16 cellular contexts compared by ENCODE assay signal in genomic region chr12:89760783-89761182, GRCh38. TPM values are rescaled to one million over a fixed set of nuclear protein-coding genes. Genes with fewer than 3 reads are reported as not detected.
A peak's percentile ranks its signal among the peaks of the same experiment; 100 is the strongest.
DNase-seq lines count a peak whose midpoint lies in the region; ATAC-seq and TF ChIP-seq lines count a peak whose summit lies in the region.
"Had no signal": no experiment of that assay in that cellular context is flagged by ENCODE, and none has a peak within 500 bp of the region (broad histone marks: within the 10 kb centered on the region; RNA-seq: fewer than 3 reads in every experiment).

No MANE protein-coding gene starts in this region.

- H3K4me3 Mint-ChIP-seq in T-cell, result peak overlapping the region in 1 of 3 donors; percentile 19
- peak overlapping the region in 4 of 10 donors; percentile 13 to 59 (median 28) for H3K4me3 Mint-ChIP-seq in naive thymus-derived CD4-positive, alpha-beta T cell

- peak; percentile 17 for ATAC-seq in HG03342 (IDR thresholded peaks at IDR 0.05; ENCODE audit: unreplicated experiment)
- ATAC-seq in T-cell (replicated peaks in 1 of 4), result peak; percentile 21 to 71 (median 58)
- ATAC-seq in naive thymus-derived CD4-positive, alpha-beta T cell, result peak; percentile 50
- ATAC-seq in HG03025 (IDR thresholded peaks at IDR 0.05; ENCODE audit: low FRiP score, unreplicated experiment), result no peak
- ATAC-seq in GM21360 (IDR thresholded peaks at IDR 0.05; ENCODE audit: unreplicated experiment), result no peak
- ATAC-seq: esophagus mucosa, PC-3 had no signal

- H3K9me3 Mint-ChIP-seq in T-cell, result peaks cover 0 to 5% (median 3%) of the 10 kb centered on the region in 3 donors
- peaks cover 0 to 12% (median 0%) of the 10 kb centered on the region in 11 donors for H3K9me3 Mint-ChIP-seq in naive thymus-derived CD4-positive, alpha-beta T cell

- H3K4me1 ChIP-seq in naive thymus-derived CD4-positive, alpha-beta T cell (ENCODE audit: control insufficient read depth in 2 of 2, insufficient read depth in 2 of 2, low read length in 2 of 2), result peaks cover 6 to 39% of the 10 kb centered on the region in 2 donors
- H3K4me1 ChIP-seq: right atrium auricular region had no signal

- H3K4me3 ChIP-seq in GM12865 (ENCODE audit: low read depth, low read length), result no peak overlapping the region
- H3K4me3 ChIP-seq in naive thymus-derived CD4-positive, alpha-beta T cell (ENCODE audit: low read length), result no peak overlapping the region
- H3K4me3 ChIP-seq: BLaER1, lung, right atrium auricular region, thoracic aorta had no signal

- DNase-seq in GM12865 (ENCODE audit: low read depth) (peak; percentile 52), T-cell (no peak)
- DNase-seq in naive thymus-derived CD4-positive, alpha-beta T cell, result peak in 2 of 9 donors; percentile 10 to 21
- no peak for DNase-seq in stimulated activated CD8-positive, alpha-beta memory T cell treated with anti-CD3 and anti-CD28 coated beads, Interleukin-4, amount 100 ng/mL, for 48 hours
- DNase-seq: glutamatergic neuron, NCI-H1694 treated with DMSO at 0.1 percent for 48 hours, NCI-H446, PC-3 had no signal

- POLR2A ChIA-PET in T-cell (lab: Charles Lee), result interaction anchor here in 1 of 2 donors (0.6 to 1.5 kb wide), 3 partner anchors 51 to 234 kb away, joined by 3 to 14 read pairs (median 4); no protein-coding TSS in a partner anchor
- POLR2A ChIA-PET in naive thymus-derived CD4-positive, alpha-beta T cell (lab: Charles Lee), result no interaction called here

- TF ChIP-seq CTCF in GM12865 (IDR thresholded peaks at IDR 0.05; ENCODE audit: insufficient read depth, low read depth, low read length, missing control alignments), result no peak

- H3K36me3 ChIP-seq in naive thymus-derived CD4-positive, alpha-beta T cell (ENCODE audit: control insufficient read depth in 2 of 3, insufficient read depth in 3 of 3, low read length in 3 of 3), result no peaks in the 10 kb centered on the region
- H3K36me3 ChIP-seq: BLaER1, right atrium auricular region, thoracic aorta had no signal

- no peak overlapping the region for H3K27ac ChIP-seq in naive thymus-derived CD4-positive, alpha-beta T cell (ENCODE audit: low read depth, low read length)
- H3K27ac ChIP-seq: BLaER1, right atrium auricular region, thoracic aorta had no signal

- peak overlapping the region; percentile 70 to 85 for H3K27ac Mint-ChIP-seq in T-cell
- peak overlapping the region in 1 of 9 donors; percentile 57 for H3K27ac Mint-ChIP-seq in naive thymus-derived CD4-positive, alpha-beta T cell

- intact Hi-C loops in naive thymus-derived CD4-positive, alpha-beta T cell (cut with micrococcal nuclease), result loop anchor here in 1 of 2 donors (1.0 kb wide), 1 partner anchor 103 kb away; no protein-coding TSS in a partner anchor

- no peaks in the 10 kb centered on the region for H3K27me3 Mint-ChIP-seq in T-cell
- no peaks in the 10 kb centered on the region for H3K27me3 Mint-ChIP-seq in naive thymus-derived CD4-positive, alpha-beta T cell

- no peaks in the 10 kb centered on the region for H3K9me3 ChIP-seq in naive thymus-derived CD4-positive, alpha-beta T cell (ENCODE audit: control insufficient read depth in 2 of 3, low read length in 3 of 3)
- H3K9me3 ChIP-seq: BLaER1, right atrium auricular region, thoracic aorta had no signal

- peaks cover 43 to 63% (median 53%) of the 10 kb centered on the region in 3 donors for H3K4me1 Mint-ChIP-seq in T-cell
- peaks cover 15 to 33% (median 27%) of the 10 kb centered on the region in 7 donors for H3K4me1 Mint-ChIP-seq in naive thymus-derived CD4-positive, alpha-beta T cell

- H3K36me3 Mint-ChIP-seq in T-cell, result no peaks in the 10 kb centered on the region
- H3K36me3 Mint-ChIP-seq in naive thymus-derived CD4-positive, alpha-beta T cell, result peaks cover 0 to 8% (median 0%) of the 10 kb centered on the region in 5 donors

- CTCF ChIA-PET in T-cell (lab: Charles Lee), result interaction anchor here in 1 of 2 donors (0.9 kb wide), 1 partner anchor 104 kb away, joined by 3 read pairs; no protein-coding TSS in a partner anchor
- CTCF ChIA-PET in naive thymus-derived CD4-positive, alpha-beta T cell (lab: Charles Lee), result no interaction called here

- H3K27me3 ChIP-seq in naive thymus-derived CD4-positive, alpha-beta T cell (ENCODE audit: control insufficient read depth in 2 of 2, insufficient read depth in 2 of 2, low read length in 2 of 2), result no peaks in the 10 kb centered on the region
- H3K27me3 ChIP-seq: BLaER1, right atrium auricular region had no signal

RNA-seq across cellular contexts. Expression of gene ATP2B1, which starts 52.1 kb away (rescaled TPM):
- total RNA-seq in T-cell, result 100 to 1,000 TPM in 1 of 5 donors, 10 to 100 TPM in 4; 38.3 to 104 (median 44.4) TPM
- total RNA-seq in naive thymus-derived CD4-positive, alpha-beta T cell, result 100 to 1,000 TPM in 1 of 5 experiments, 10 to 100 TPM in 4; 21.9 to 101 (median 50.6) TPM
- 10 to 100 TPM; 11.0 to 25.0 TPM for polyA plus RNA-seq in naive thymus-derived CD4-positive, alpha-beta T cell

Comparison
In these comparisons a context has a peak if more than half of its experiments do, and no peak if none do; other contexts are left out.
1. ATAC-seq: peak in HG03342 (single experiment), T-cell (4 of 4) and naive thymus-derived CD4-positive, alpha-beta T cell (single experiment); none in HG03025 (single experiment) and GM21360 (single experiment).